Comparison of ENCODE assay signal across 8 cellular contexts in the genomic region with DNA sequence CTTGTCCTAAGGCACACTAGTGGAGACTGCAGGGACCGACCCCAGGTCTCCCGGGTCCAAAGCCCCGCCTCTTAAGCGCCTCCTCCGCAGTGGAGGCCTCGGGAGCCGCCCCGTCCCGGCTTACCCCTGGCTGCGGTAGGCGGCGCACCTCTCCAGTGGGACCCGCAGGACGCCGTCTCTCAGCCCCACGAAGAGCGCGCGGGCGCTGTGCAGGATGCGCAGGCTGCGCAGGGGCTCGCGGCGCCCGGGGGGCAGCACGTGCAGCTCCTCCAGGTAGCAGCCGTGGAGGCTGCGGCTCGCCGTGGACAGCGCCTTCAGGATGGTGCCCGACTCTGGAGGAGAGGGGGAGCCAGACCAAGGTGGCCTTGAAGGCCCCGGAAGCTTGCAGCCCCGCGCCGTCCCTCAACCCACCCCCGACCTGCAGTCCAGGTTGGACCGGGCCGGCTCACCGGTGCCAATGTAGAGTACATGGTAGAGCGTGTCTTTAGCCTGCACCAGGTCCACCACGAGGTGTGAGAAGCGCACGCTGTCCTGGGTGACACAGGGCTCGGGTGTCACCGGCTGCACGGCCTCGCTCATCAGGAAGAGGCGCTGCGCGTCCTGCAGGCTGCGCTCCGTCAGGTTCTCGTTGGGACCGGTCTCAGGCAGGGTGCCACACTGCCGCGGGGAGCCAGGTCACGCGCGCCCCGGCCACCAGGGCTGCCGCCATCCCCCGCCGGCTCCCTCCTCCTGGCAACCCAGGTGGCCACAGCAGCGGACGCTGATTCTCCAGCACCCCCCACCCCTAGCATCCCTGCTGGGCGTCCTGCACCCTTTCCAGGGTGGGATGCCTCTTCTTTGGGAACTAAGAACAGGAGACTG.
DNase-seq lines count a peak whose midpoint lies in the region; ATAC-seq and TF ChIP-seq lines count a peak whose summit lies in the region.

No MANE protein-coding gene starts in this region.

- H3K4me3 ChIP-seq in upper lobe of right lung = peak overlapping the region; percentile 26

- no peak overlapping the region for H3K27ac ChIP-seq in upper lobe of right lung

- H3K4me1 Mint-ChIP-seq in WTC11 = no peaks in the 10 kb centered on the region

- H3K36me3 Mint-ChIP-seq in WTC11 = no peaks in the 10 kb centered on the region

- peaks cover 12% of the 10 kb centered on the region for H3K27me3 Mint-ChIP-seq in WTC11 (ENCODE audit: low read depth)

- TF ChIP-seq CTCF in WTC11 (IDR thresholded peaks at IDR 0.05) (no peak), upper lobe of right lung (IDR thresholded peaks at IDR 0.05) (peak; percentile 11)

- H3K9me3 Mint-ChIP-seq in WTC11 = no peaks in the 10 kb centered on the region

- no peaks in the 10 kb centered on the region for H3K36me3 ChIP-seq in upper lobe of right lung

- peak overlapping the region; percentile 43; the same call in 1 of the 2 replicates for H3K4me3 Mint-ChIP-seq in WTC11

- DNase-seq in COLO668 (lab: John Stamatoyannopoulos, UW; ENCODE audit: unreplicated experiment) = peak; percentile 37
- DNase-seq in WTC11 (ENCODE audit: low spot score) = peak; percentile 76
- peak in 1 of 2 donors; percentile 21 for DNase-seq in left colon
- no peak for DNase-seq in upper lobe of right lung
- DNase-seq in NCI-H1694 (lab: John Stamatoyannopoulos, UW) = no peak
- no peak for DNase-seq in KG1 (lab: John Stamatoyannopoulos, UW)

- CTCF ChIA-PET in WTC11 (lab: Charles Lee) = interaction anchor here (1.0 to 2.1 kb wide), 7 partner anchors 15 to 163 kb away, joined by 3 to 9 read pairs (median 5); a partner anchor contains a TSS

- H3K27ac Mint-ChIP-seq in WTC11 = no peak overlapping the region

- POLR2A ChIA-PET in WTC11 (lab: Charles Lee) = interaction anchor here (1.0 kb wide), 1 partner anchor 39 kb away, joined by 3 read pairs; no protein-coding TSS in a partner anchor

- H3K9me3 ChIP-seq in upper lobe of right lung = no peaks in the 10 kb centered on the region

- peaks cover 26% of the 10 kb centered on the region for H3K27me3 ChIP-seq in upper lobe of right lung

- no peaks in the 10 kb centered on the region for H3K4me1 ChIP-seq in upper lobe of right lung

- intact Hi-C loops in left colon (cut with DNase I, micrococcal nuclease) = no loop called here
- intact Hi-C loops in upper lobe of right lung (cut with DNase I) = no loop called here

- peak; percentile 57 for ATAC-seq in GM21529 (IDR thresholded peaks at IDR 0.05; ENCODE audit: unreplicated experiment)
- peak; percentile 97 for ATAC-seq in WTC11
- peak; percentile 70 for ATAC-seq in left colon
- ATAC-seq in upper lobe of right lung = peak; percentile 73
- ATAC-seq in GM21515 (IDR thresholded peaks at IDR 0.05; ENCODE audit: unreplicated experiment) = no peak

TF ChIP-seq in WTC11, 78 proteins besides CTCF, POLR2A, EP300 and RAD21 (continues in another document):
- TF ChIP-seq ZNF423 (CRISPR knock-in tag; IDR thresholded peaks at IDR 0.05) (peak; percentile 18; the same call in 1 of the 2 replicates), ZNF232 (CRISPR knock-in tag; IDR thresholded peaks at IDR 0.05) (no peak), CREB1 (CRISPR knock-in tag; IDR thresholded peaks at IDR 0.05) (no peak), ZNF263 (CRISPR knock-in tag; IDR thresholded peaks at IDR 0.05; ENCODE audit: low read depth) (no peak), GABPB1 (CRISPR knock-in tag; IDR thresholded peaks at IDR 0.05) (no peak), NR3C1 (CRISPR knock-in tag; conservative IDR thresholded peaks at IDR 0.05; ENCODE audit: low read depth) (no peak), SOX15 (CRISPR knock-in tag; IDR thresholded peaks at IDR 0.05) (no peak), ZBTB21 (CRISPR knock-in tag; IDR thresholded peaks at IDR 0.05; ENCODE audit: borderline replicate concordance) (no peak), TEAD4 (CRISPR knock-in tag; IDR thresholded peaks at IDR 0.05) (no peak), ZNF121 (CRISPR knock-in tag; IDR thresholded peaks at IDR 0.05) (no peak), SMAD4 (CRISPR knock-in tag; IDR thresholded peaks at IDR 0.05) (no peak)
- TF ChIP-seq, protein P1, sequence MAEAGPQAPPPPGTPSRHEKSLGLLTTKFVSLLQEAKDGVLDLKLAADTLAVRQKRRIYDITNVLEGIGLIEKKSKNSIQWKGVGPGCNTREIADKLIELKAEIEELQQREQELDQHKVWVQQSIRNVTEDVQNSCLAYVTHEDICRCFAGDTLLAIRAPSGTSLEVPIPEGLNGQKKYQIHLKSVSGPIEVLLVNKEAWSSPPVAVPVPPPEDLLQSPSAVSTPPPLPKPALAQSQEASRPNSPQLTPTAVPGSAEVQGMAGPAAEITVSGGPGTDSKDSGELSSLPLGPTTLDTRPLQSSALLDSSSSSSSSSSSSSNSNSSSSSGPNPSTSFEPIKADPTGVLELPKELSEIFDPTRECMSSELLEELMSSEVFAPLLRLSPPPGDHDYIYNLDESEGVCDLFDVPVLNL (CRISPR knock-in tag; IDR thresholded peaks at IDR 0.05; ENCODE audit: borderline replicate concordance, low read depth) = no peak
- TF ChIP-seq, protein P2, sequence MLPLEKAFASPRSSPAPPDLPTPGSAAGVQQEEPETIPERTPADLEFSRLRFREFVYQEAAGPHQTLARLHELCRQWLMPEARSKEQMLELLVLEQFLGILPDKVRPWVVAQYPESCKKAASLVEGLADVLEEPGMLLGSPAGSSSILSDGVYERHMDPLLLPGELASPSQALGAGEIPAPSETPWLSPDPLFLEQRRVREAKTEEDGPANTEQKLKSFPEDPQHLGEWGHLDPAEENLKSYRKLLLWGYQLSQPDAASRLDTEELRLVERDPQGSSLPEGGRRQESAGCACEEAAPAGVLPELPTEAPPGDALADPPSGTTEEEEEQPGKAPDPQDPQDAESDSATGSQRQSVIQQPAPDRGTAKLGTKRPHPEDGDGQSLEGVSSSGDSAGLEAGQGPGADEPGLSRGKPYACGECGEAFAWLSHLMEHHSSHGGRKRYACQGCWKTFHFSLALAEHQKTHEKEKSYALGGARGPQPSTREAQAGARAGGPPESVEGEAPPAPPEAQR (CRISPR knock-in tag; IDR thresholded peaks at IDR 0.05) = no peak
- TF ChIP-seq, protein P3, sequence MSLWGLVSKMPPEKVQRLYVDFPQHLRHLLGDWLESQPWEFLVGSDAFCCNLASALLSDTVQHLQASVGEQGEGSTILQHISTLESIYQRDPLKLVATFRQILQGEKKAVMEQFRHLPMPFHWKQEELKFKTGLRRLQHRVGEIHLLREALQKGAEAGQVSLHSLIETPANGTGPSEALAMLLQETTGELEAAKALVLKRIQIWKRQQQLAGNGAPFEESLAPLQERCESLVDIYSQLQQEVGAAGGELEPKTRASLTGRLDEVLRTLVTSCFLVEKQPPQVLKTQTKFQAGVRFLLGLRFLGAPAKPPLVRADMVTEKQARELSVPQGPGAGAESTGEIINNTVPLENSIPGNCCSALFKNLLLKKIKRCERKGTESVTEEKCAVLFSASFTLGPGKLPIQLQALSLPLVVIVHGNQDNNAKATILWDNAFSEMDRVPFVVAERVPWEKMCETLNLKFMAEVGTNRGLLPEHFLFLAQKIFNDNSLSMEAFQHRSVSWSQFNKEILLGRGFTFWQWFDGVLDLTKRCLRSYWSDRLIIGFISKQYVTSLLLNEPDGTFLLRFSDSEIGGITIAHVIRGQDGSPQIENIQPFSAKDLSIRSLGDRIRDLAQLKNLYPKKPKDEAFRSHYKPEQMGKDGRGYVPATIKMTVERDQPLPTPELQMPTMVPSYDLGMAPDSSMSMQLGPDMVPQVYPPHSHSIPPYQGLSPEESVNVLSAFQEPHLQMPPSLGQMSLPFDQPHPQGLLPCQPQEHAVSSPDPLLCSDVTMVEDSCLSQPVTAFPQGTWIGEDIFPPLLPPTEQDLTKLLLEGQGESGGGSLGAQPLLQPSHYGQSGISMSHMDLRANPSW (CRISPR knock-in tag; conservative IDR thresholded peaks at IDR 0.05; ENCODE audit: low read depth) = no peak
- TF ChIP-seq, protein P4, sequence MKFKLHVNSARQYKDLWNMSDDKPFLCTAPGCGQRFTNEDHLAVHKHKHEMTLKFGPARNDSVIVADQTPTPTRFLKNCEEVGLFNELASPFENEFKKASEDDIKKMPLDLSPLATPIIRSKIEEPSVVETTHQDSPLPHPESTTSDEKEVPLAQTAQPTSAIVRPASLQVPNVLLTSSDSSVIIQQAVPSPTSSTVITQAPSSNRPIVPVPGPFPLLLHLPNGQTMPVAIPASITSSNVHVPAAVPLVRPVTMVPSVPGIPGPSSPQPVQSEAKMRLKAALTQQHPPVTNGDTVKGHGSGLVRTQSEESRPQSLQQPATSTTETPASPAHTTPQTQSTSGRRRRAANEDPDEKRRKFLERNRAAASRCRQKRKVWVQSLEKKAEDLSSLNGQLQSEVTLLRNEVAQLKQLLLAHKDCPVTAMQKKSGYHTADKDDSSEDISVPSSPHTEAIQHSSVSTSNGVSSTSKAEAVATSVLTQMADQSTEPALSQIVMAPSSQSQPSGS (CRISPR knock-in tag; IDR thresholded peaks at IDR 0.05; ENCODE audit: borderline replicate concordance, low read depth) = no peak
- TF ChIP-seq, protein P5, sequence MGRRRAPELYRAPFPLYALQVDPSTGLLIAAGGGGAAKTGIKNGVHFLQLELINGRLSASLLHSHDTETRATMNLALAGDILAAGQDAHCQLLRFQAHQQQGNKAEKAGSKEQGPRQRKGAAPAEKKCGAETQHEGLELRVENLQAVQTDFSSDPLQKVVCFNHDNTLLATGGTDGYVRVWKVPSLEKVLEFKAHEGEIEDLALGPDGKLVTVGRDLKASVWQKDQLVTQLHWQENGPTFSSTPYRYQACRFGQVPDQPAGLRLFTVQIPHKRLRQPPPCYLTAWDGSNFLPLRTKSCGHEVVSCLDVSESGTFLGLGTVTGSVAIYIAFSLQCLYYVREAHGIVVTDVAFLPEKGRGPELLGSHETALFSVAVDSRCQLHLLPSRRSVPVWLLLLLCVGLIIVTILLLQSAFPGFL (CRISPR knock-in tag; IDR thresholded peaks at IDR 0.05; ENCODE audit: borderline replicate concordance) = no peak
- TF ChIP-seq, protein P6, sequence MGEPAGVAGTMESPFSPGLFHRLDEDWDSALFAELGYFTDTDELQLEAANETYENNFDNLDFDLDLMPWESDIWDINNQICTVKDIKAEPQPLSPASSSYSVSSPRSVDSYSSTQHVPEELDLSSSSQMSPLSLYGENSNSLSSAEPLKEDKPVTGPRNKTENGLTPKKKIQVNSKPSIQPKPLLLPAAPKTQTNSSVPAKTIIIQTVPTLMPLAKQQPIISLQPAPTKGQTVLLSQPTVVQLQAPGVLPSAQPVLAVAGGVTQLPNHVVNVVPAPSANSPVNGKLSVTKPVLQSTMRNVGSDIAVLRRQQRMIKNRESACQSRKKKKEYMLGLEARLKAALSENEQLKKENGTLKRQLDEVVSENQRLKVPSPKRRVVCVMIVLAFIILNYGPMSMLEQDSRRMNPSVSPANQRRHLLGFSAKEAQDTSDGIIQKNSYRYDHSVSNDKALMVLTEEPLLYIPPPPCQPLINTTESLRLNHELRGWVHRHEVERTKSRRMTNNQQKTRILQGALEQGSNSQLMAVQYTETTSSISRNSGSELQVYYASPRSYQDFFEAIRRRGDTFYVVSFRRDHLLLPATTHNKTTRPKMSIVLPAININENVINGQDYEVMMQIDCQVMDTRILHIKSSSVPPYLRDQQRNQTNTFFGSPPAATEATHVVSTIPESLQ (CRISPR knock-in tag; IDR thresholded peaks at IDR 0.05) = no peak

Comparison
In these comparisons a context has a peak if more than half of its experiments do, and no peak if none do; other contexts are left out.
1. DNase-seq: peak in COLO668 (single experiment) and WTC11 (single experiment); none in upper lobe of right lung (single experiment), NCI-H1694 (single experiment) and KG1 (single experiment).